Comparison of ENCODE assay signal across 19 cellular contexts in the genomic region with DNA sequence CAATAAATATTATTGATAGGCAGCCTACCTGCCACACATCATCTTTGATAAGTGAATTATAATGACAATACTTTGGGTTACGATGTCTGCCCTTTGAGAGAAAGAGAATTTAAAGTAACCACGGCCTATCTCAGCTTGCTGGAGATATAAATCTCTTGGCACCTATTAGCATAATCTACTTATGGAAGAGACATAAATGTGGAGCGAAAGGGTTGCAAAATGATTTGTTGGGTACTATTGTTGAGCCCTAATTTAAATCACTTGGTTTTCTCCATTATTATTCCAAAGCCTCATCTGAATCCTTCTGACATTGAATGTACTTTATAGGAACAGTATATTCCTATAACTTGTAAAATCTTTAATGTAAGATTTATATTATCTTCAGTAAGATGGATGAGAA.
A peak's percentile ranks its signal among the peaks of the same experiment; 100 is the strongest.
DNase-seq lines count a peak whose midpoint lies in the region; FAIRE-seq and TF ChIP-seq lines count a peak whose summit lies in the region.
"Had no signal": no experiment of that assay in that cellular context is flagged by ENCODE, and none has a peak within 500 bp of the region (broad histone marks: within the 10 kb centered on the region; RNA-seq: fewer than 3 reads in every experiment).

No MANE protein-coding gene starts in this region.

- H3K27me3 ChIP-seq in WERI-Rb-1 (ENCODE audit: insufficient read depth, low read depth, severe bottlenecking) (no peaks in the 10 kb centered on the region), testis (no peaks in the 10 kb centered on the region)
- H3K27me3 ChIP-seq in CD4-positive, alpha-beta memory T cell (ENCODE audit: insufficient read depth, low read length) = no peaks in the 10 kb centered on the region
- H3K27me3 ChIP-seq: BLaER1 treated with 17β-estradiol and CSF1 and Interleukin-3, amounts not matched to agents 10 nM and 100 nM had no signal

- intact Hi-C loops in CD4-positive, alpha-beta memory T cell (cut with micrococcal nuclease) = no loop called here
- intact Hi-C loops in testis (cut with DNase I; ENCODE audit: low total_unique reads) = no loop called here

- no peak overlapping the region for H3K4me3 Mint-ChIP-seq in CD4-positive, alpha-beta memory T cell
- H3K4me3 Mint-ChIP-seq: B cell; CD4-positive, alpha-beta T cell; CD8-positive, alpha-beta memory T cell had no signal

- TF ChIP-seq POLR2A in testis (IDR thresholded peaks at IDR 0.05) = no peak

- H3K36me3 Mint-ChIP-seq in CD4-positive, alpha-beta memory T cell = no peaks in the 10 kb centered on the region
- H3K36me3 Mint-ChIP-seq: CD8-positive, alpha-beta memory T cell had no signal

- peaks cover 1 to 12% (median 7%) of the 10 kb centered on the region in 8 donors for H3K9me3 Mint-ChIP-seq in CD4-positive, alpha-beta memory T cell

- H3K27ac Mint-ChIP-seq in CD4-positive, alpha-beta memory T cell = no peak overlapping the region
- H3K27ac Mint-ChIP-seq: B cell; CD4-positive, alpha-beta T cell had no signal

- CTCF ChIA-PET in CD4-positive, alpha-beta memory T cell (lab: Charles Lee; ENCODE audit: partially characterized antibody) = no interaction called here

- FAIRE-seq in D721Med (lab: Jason Lieb, UNC) = peak; percentile 56
- FAIRE-seq: A549, G401.6, GM12891, GM19239 had no signal

- no peaks in the 10 kb centered on the region for H3K36me3 ChIP-seq in WERI-Rb-1
- H3K36me3 ChIP-seq in CD4-positive, alpha-beta memory T cell (ENCODE audit: insufficient read depth, low read length) = no peaks in the 10 kb centered on the region
- no peaks in the 10 kb centered on the region for H3K36me3 ChIP-seq in testis (ENCODE audit: low read depth, missing control alignments)
- H3K36me3 ChIP-seq: BLaER1 treated with 17β-estradiol and CSF1 and Interleukin-3, amounts not matched to agents 10 nM and 100 nM had no signal

- no peaks in the 10 kb centered on the region for H3K27me3 Mint-ChIP-seq in CD4-positive, alpha-beta memory T cell
- H3K27me3 Mint-ChIP-seq: B cell; CD4-positive, alpha-beta T cell; CD8-positive, alpha-beta memory T cell had no signal

- H3K27ac ChIP-seq in WERI-Rb-1 (peak overlapping the region; percentile 19; the same call in 1 of the 2 replicates), testis (no peak overlapping the region)
- no peak overlapping the region for H3K27ac ChIP-seq in CD4-positive, alpha-beta memory T cell (ENCODE audit: low read depth, low read length)
- H3K27ac ChIP-seq: 22Rv1; A549; BLaER1 treated with 17β-estradiol and CSF1 and Interleukin-3, amounts not matched to agents 10 nM and 100 nM; C4-2B had no signal

- TF ChIP-seq CTCF in D721Med (IDR thresholded peaks at IDR 0.05; ENCODE audit: insufficient read depth, missing control alignments) (no peak), WERI-Rb-1 (IDR thresholded peaks at IDR 0.05; ENCODE audit: low read depth, low read length) (no peak), testis (IDR thresholded peaks at IDR 0.05) (no peak)

- DNase-seq in D721Med (ENCODE audit: insufficient read length, low spot score) (no peak), NCI-H82 treated with DMSO at 0.1 percent for 48 hours (lab: John Stamatoyannopoulos, UW; ENCODE audit: unreplicated experiment) (peak; percentile 44), WERI-Rb-1 (no peak), testis (no peak)
- DNase-seq in CD4-positive, alpha-beta memory T cell = no peak
- DNase-seq: AML-193; CD4-positive, alpha-beta T cell; CD8-positive, alpha-beta memory T cell; COR-L47; DMS79 treated with DMSO at 0.1 percent for 48 hours; GF-D8 had no signal

- H3K9me3 ChIP-seq in WERI-Rb-1 (ENCODE audit: severe bottlenecking) (peaks cover 5% of the 10 kb centered on the region), testis (no peaks in the 10 kb centered on the region)
- H3K9me3 ChIP-seq in CD4-positive, alpha-beta memory T cell (ENCODE audit: control insufficient read depth in 1 of 2, low read length in 2 of 2) = peaks cover 0 to 3% of the 10 kb centered on the region in 2 donors
- H3K9me3 ChIP-seq: A549; BLaER1 treated with 17β-estradiol and CSF1 and Interleukin-3, amounts not matched to agents 10 nM and 100 nM had no signal

- no peaks in the 10 kb centered on the region for H3K4me1 ChIP-seq in CD4-positive, alpha-beta memory T cell (ENCODE audit: insufficient read depth, low read length)
- no peaks in the 10 kb centered on the region for H3K4me1 ChIP-seq in testis
- H3K4me1 ChIP-seq: A549; BLaER1 treated with 17β-estradiol and CSF1 and Interleukin-3, amounts not matched to agents 10 nM and 100 nM had no signal

- WGBS in testis, 2 donors = 83 to 85% methylated on average over 3 of the region's 3 CpGs

- no peak overlapping the region for H3K4me3 ChIP-seq in WERI-Rb-1 (ENCODE audit: low read depth, low read length)
- H3K4me3 ChIP-seq in CD4-positive, alpha-beta memory T cell (ENCODE audit: low read length in 2 of 2) = no peak overlapping the region
- no peak overlapping the region for H3K4me3 ChIP-seq in testis
- H3K4me3 ChIP-seq: A549; BLaER1 treated with 17β-estradiol and CSF1 and Interleukin-3, amounts not matched to agents 10 nM and 100 nM had no signal

- H3K4me1 Mint-ChIP-seq in CD4-positive, alpha-beta memory T cell = no peaks in the 10 kb centered on the region
- H3K4me1 Mint-ChIP-seq: B cell; CD8-positive, alpha-beta memory T cell had no signal

- POLR2A ChIA-PET in CD4-positive, alpha-beta memory T cell (lab: Charles Lee; ENCODE audit: partially characterized antibody) = no interaction called here
